28 cellular contexts compared by ENCODE assay signal in genomic region chr3:140334105-140334504, GRCh38.
"Had no signal": no experiment of that assay in that cellular context is flagged by ENCODE, and none has a peak within 500 bp of the region (broad histone marks: within the 10 kb centered on the region; RNA-seq: fewer than 3 reads in every experiment).

No MANE protein-coding gene starts in this region.

- DNase-seq: naive thymus-derived CD8-positive, alpha-beta T cell; occipital lobe; ovary; posterior cingulate gyrus; psoas muscle; right cardiac atrium; right lobe of liver; sigmoid colon; small intestine; stimulated activated CD4-positive, alpha-beta T cell treated with anti-CD3 and anti-CD28 coated beads, Interleukin-15, amount 100 ng/mL, for 24 hours; stimulated activated CD4-positive, alpha-beta T cell treated with anti-CD3 and anti-CD28 coated beads, Interleukin-2, amount 100 ng/mL, for 24 hours; stimulated activated CD4-positive, alpha-beta T cell treated with anti-CD3 and anti-CD28 coated beads, Interleukin-2, amount 100 ng/mL, for 48 hours; stimulated activated CD4-positive, alpha-beta T cell treated with anti-CD3 and anti-CD28 coated beads, Interleukin-4, amount 100 ng/mL, for 24 hours; stimulated activated naive B cell treated with anti-CD40 and anti-IgM and Interleukin-4, amounts not matched to agents 10 μg/mL and 1 μg/mL and 100 μg/mL, for 72 hours; stimulated activated naive CD4-positive, alpha-beta T cell treated with Interleukin-2 at 50 U/mL for 16 hours; stomach; thyroid gland; trophoblast cell; upper lobe of left lung had no signal

- H3K4me1 Mint-ChIP-seq: naive thymus-derived CD8-positive, alpha-beta T cell; stimulated activated effector memory CD8-positive, alpha-beta T cell treated with anti-CD3 and anti-CD28 coated beads, Interleukin-12 subunit alpha, Interleukin-12 subunit beta, amount 100 ng/mL, for 72 hours; stimulated activated naive B cell treated with anti-CD40 and anti-IgM and Interleukin-4, amounts not matched to agents 10 μg/mL and 1 μg/mL and 100 μg/mL, for 72 hours had no signal

- H3K9ac ChIP-seq: neural progenitor cell, parathyroid adenoma had no signal

- H3K4me3 ChIP-seq: neural progenitor cell, ovary, psoas muscle, right lobe of liver, sigmoid colon, stomach, thoracic aorta, thyroid gland, tibial nerve, upper lobe of left lung, vagina had no signal

- H3K27me3 ChIP-seq: neural progenitor cell, ovary, right lobe of liver, sigmoid colon, stomach, thyroid gland, tibial nerve, upper lobe of left lung, vagina had no signal

- H3K27me3 Mint-ChIP-seq: progenitor cell of endocrine pancreas; stimulated activated naive B cell treated with anti-CD40 and anti-IgM and Interleukin-4, amounts not matched to agents 10 μg/mL and 1 μg/mL and 100 μg/mL, for 72 hours had no signal

- H3K4me1 ChIP-seq: parathyroid adenoma, psoas muscle, right lobe of liver, sigmoid colon, thyroid gland, tibial nerve, upper lobe of left lung, vagina had no signal

- H2AFZ ChIP-seq: neural progenitor cell, parathyroid adenoma had no signal

- H3K4me3 Mint-ChIP-seq: naive thymus-derived CD8-positive, alpha-beta T cell; natural killer cell treated with Interleukin-12 subunit alpha and Interleukin-12 subunit beta and Interleukin-15 and Interleukin-18, amount 100 ng/mL, for 72 hours; neural progenitor cell; stimulated activated effector memory CD8-positive, alpha-beta T cell treated with anti-CD3 and anti-CD28 coated beads, Interleukin-12 subunit alpha, Interleukin-12 subunit beta, amount 100 ng/mL, for 72 hours; stimulated activated naive B cell treated with anti-CD40 and anti-IgM and Interleukin-4, amounts not matched to agents 10 μg/mL and 1 μg/mL and 100 μg/mL, for 72 hours; stimulated activated naive CD8-positive, alpha-beta T cell treated with anti-CD3 and anti-CD28 coated beads, Interleukin-15, Interleukin-2, amounts not matched to agents 100 ng/mL and 50 ng/mL, for 24 hours had no signal

- H3K27ac ChIP-seq: neural progenitor cell, ovary, parathyroid adenoma, psoas muscle, right lobe of liver, sigmoid colon, stomach, thoracic aorta, thyroid gland, tibial nerve, upper lobe of left lung, vagina had no signal

- H3K36me3 Mint-ChIP-seq: naive thymus-derived CD8-positive, alpha-beta T cell; natural killer cell treated with Interleukin-12 subunit alpha and Interleukin-12 subunit beta and Interleukin-15 and Interleukin-18, amount 100 ng/mL, for 72 hours; neural progenitor cell; stimulated activated effector memory CD8-positive, alpha-beta T cell treated with anti-CD3 and anti-CD28 coated beads, Interleukin-12 subunit alpha, Interleukin-12 subunit beta, amount 100 ng/mL, for 72 hours; stimulated activated naive B cell treated with anti-CD40 and anti-IgM and Interleukin-4, amounts not matched to agents 10 μg/mL and 1 μg/mL and 100 μg/mL, for 72 hours had no signal

- H3K36me3 ChIP-seq: neural progenitor cell, ovary, right lobe of liver, sigmoid colon, stomach, thoracic aorta, thyroid gland, tibial nerve, upper lobe of left lung, vagina had no signal

- H3K79me2 ChIP-seq: parathyroid adenoma had no signal

- H3K9me3 Mint-ChIP-seq: natural killer cell treated with Interleukin-12 subunit alpha and Interleukin-12 subunit beta and Interleukin-15 and Interleukin-18, amount 100 ng/mL, for 72 hours; neural progenitor cell; stimulated activated naive B cell treated with anti-CD40 and anti-IgM and Interleukin-4, amounts not matched to agents 10 μg/mL and 1 μg/mL and 100 μg/mL, for 72 hours; stimulated activated naive CD8-positive, alpha-beta T cell treated with anti-CD3 and anti-CD28 coated beads, Interleukin-15, Interleukin-2, amounts not matched to agents 100 ng/mL and 50 ng/mL, for 24 hours had no signal

- ATAC-seq: naive thymus-derived CD8-positive, alpha-beta T cell; natural killer cell treated with Interleukin-12 subunit alpha and Interleukin-12 subunit beta and Interleukin-15 and Interleukin-18, amount 100 ng/mL, for 72 hours; psoas muscle; right cardiac atrium; right lobe of liver; stimulated activated effector memory CD8-positive, alpha-beta T cell treated with anti-CD3 and anti-CD28 coated beads, Interleukin-12 subunit alpha, Interleukin-12 subunit beta, amount 100 ng/mL, for 72 hours; stimulated activated naive B cell treated with anti-CD40 and anti-IgM and Interleukin-4, amounts not matched to agents 10 μg/mL and 1 μg/mL and 100 μg/mL, for 72 hours had no signal

- H3K4me2 ChIP-seq: neural progenitor cell had no signal

- H3K27ac Mint-ChIP-seq: naive thymus-derived CD8-positive, alpha-beta T cell; natural killer cell treated with Interleukin-12 subunit alpha and Interleukin-12 subunit beta and Interleukin-15 and Interleukin-18, amount 100 ng/mL, for 72 hours; neural progenitor cell; progenitor cell of endocrine pancreas; stimulated activated effector memory CD8-positive, alpha-beta T cell treated with anti-CD3 and anti-CD28 coated beads, Interleukin-12 subunit alpha, Interleukin-12 subunit beta, amount 100 ng/mL, for 72 hours; stimulated activated naive B cell treated with anti-CD40 and anti-IgM and Interleukin-4, amounts not matched to agents 10 μg/mL and 1 μg/mL and 100 μg/mL, for 72 hours; stimulated activated naive CD8-positive, alpha-beta T cell treated with anti-CD3 and anti-CD28 coated beads, Interleukin-15, Interleukin-2, amounts not matched to agents 100 ng/mL and 50 ng/mL, for 24 hours had no signal

- H3K9me3 ChIP-seq: ovary, psoas muscle, right lobe of liver, sigmoid colon, stomach, thoracic aorta, thyroid gland, tibial nerve, upper lobe of left lung, vagina had no signal
